Comparison of ENCODE assay signal across 1 cellular context in genomic region chr1:112701227-112702066, GRCh38.
TF ChIP-seq lines count a peak whose summit lies in the region.

No MANE protein-coding gene starts in this region.

TF ChIP-seq in SK-N-SH, 30 proteins besides CTCF, POLR2A, EP300 and RAD21 (continued from another document):
- TF ChIP-seq, protein P1, sequence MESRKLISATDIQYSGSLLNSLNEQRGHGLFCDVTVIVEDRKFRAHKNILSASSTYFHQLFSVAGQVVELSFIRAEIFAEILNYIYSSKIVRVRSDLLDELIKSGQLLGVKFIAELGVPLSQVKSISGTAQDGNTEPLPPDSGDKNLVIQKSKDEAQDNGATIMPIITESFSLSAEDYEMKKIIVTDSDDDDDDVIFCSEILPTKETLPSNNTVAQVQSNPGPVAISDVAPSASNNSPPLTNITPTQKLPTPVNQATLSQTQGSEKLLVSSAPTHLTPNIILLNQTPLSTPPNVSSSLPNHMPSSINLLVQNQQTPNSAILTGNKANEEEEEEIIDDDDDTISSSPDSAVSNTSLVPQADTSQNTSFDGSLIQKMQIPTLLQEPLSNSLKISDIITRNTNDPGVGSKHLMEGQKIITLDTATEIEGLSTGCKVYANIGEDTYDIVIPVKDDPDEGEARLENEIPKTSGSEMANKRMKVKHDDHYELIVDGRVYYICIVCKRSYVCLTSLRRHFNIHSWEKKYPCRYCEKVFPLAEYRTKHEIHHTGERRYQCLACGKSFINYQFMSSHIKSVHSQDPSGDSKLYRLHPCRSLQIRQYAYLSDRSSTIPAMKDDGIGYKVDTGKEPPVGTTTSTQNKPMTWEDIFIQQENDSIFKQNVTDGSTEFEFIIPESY (IDR thresholded peaks at IDR 0.05; ENCODE audit: borderline replicate concordance, low read depth): no peak
- TF ChIP-seq POLR2AphosphoS5 (IDR thresholded peaks at IDR 0.05; ENCODE audit: low read depth, low read length) (no peak; the same call in 1 of the 2 replicates), ELF1 (IDR thresholded peaks at IDR 0.05) (no peak), MXI1 (IDR thresholded peaks at IDR 0.05; ENCODE audit: low read depth, low read length) (no peak), YY1 (IDR thresholded peaks at IDR 0.05; ENCODE audit: low read depth) (no peak), IRF3 (IDR thresholded peaks at IDR 0.05; ENCODE audit: low read depth, low read length) (no peak), FOXM1 (IDR thresholded peaks at IDR 0.05; ENCODE audit: low read depth) (no peak), FOSL2 (IDR thresholded peaks at IDR 0.05; ENCODE audit: borderline replicate concordance, low read depth) (no peak), GATA2 (CRISPR knock-in tag; IDR thresholded peaks at IDR 0.05) (no peak), RFX5 (IDR thresholded peaks at IDR 0.05; ENCODE audit: low read length) (no peak), EZH2phosphoT487 (IDR thresholded peaks at IDR 0.05; ENCODE audit: borderline replicate concordance, low read depth) (no peak), CHD2 (IDR thresholded peaks at IDR 0.05; ENCODE audit: low read length, partially characterized antibody) (no peak)
